Comparison of ENCODE assay signal across 8 cellular contexts in genomic region chr2:207334631-207335371, GRCh38.
DNase-seq lines count a peak whose midpoint lies in the region; ATAC-seq, FAIRE-seq and TF ChIP-seq lines count a peak whose summit lies in the region.

No MANE protein-coding gene starts in this region.

- H2AFZ ChIP-seq in K562 (ENCODE audit: low read depth, low read length): peak overlapping the region; percentile 64

- in situ Hi-C loops in K562 (cut with MboI): no loop called here

- H3K4me2 ChIP-seq in K562 (ENCODE audit: insufficient read depth, low read length): 0 out of 2 replicates have a peak overlapping the region, but pooled peaks have one; percentile 11

- peak overlapping the region in 1 of 2 experiments; percentile 17; a peak in 1 of 4 replicates for H3K9ac ChIP-seq in K562 (ENCODE audit: insufficient read depth in 1 of 2, low read depth in 2 of 2, low read length in 2 of 2)

- no peak for FAIRE-seq in K562 (lab: Jason Lieb, UNC)

- no peaks in the 10 kb centered on the region for H3K79me2 ChIP-seq in K562 (ENCODE audit: control insufficient read depth, insufficient read depth, low read length)

- peak in 1 of 3 donors; percentile 20 for DNase-seq in CD4-positive, CD25-positive, alpha-beta regulatory T cell
- DNase-seq in NCI-H2227 (lab: John Stamatoyannopoulos, UW; ENCODE audit: unreplicated experiment) (peak; percentile 32), K562 (ENCODE audit: extremely low read depth in 1 of 4, low spot score in 3 of 4) (peak in 2 of 4 experiments; percentile 22), iPS-NIHi11 (ENCODE audit: low spot score) (peak; percentile 85), NCI-H187 (lab: John Stamatoyannopoulos, UW) (no peak), AML-193 (lab: John Stamatoyannopoulos, UW) (no peak)
- peak; percentile 34 for DNase-seq in stimulated activated CD4-positive, alpha-beta T cell treated with anti-CD3 and anti-CD28 coated beads, Interleukin-12 subunit alpha, Interleukin-12 subunit beta, amount 100 ng/mL, for 4 hours

- no peaks in the 10 kb centered on the region for H3K27me3 Mint-ChIP-seq in CD4-positive, CD25-positive, alpha-beta regulatory T cell

- no TSS peak for BruUV-seq in K562 (replicated peaks; lab: Mats Ljungman, UMichigan)

- H3K9me3 ChIP-seq in CD4-positive, CD25-positive, alpha-beta regulatory T cell (ENCODE audit: control insufficient read depth in 2 of 2, low read length in 2 of 2): no peaks in the 10 kb centered on the region
- no peaks in the 10 kb centered on the region for H3K9me3 ChIP-seq in K562 (replicated peaks; ENCODE audit: control insufficient read depth, insufficient read depth, low read depth, low read length)

- intact Hi-C loops in K562 (cut with micrococcal nuclease): loop anchor here (5.0 kb wide), 1 partner anchor 102 kb away; no protein-coding TSS in a partner anchor

- 39% methylated on average over 13 of the region's 20 CpGs for WGBS in K562 (ENCODE audit: insufficient coverage, low coverage, missing lambda C conversion rate)

- no peaks in the 10 kb centered on the region for H3K9me3 Mint-ChIP-seq in CD4-positive, CD25-positive, alpha-beta regulatory T cell

- POLR2A ChIA-PET in K562 (lab: Yijun Ruan, JAX): interaction anchor here (0.7 kb wide), 1 partner anchor 157 kb away, joined by 4 read pairs; no protein-coding TSS in a partner anchor

- H3K9me1 ChIP-seq in K562 (ENCODE audit: control insufficient read depth, insufficient read depth, low read length): no peaks in the 10 kb centered on the region

- no peaks in the 10 kb centered on the region for H3K36me3 Mint-ChIP-seq in CD4-positive, CD25-positive, alpha-beta regulatory T cell

- no peaks in the 10 kb centered on the region for H3K27me3 ChIP-seq in CD4-positive, CD25-positive, alpha-beta regulatory T cell (ENCODE audit: control insufficient read depth, insufficient read depth, low read length)
- H3K27me3 ChIP-seq in K562 (ENCODE audit: control insufficient read depth in 2 of 2, insufficient read depth in 2 of 2, low read length in 2 of 2): no peaks in the 10 kb centered on the region

- TF ChIP-seq EP300 in K562 (IDR thresholded peaks at IDR 0.05; ENCODE audit: low read length): no peak

- H3K4me3 Mint-ChIP-seq in CD4-positive, CD25-positive, alpha-beta regulatory T cell: peak overlapping the region in 3 of 4 donors; percentile 5 to 41 (median 10)

- H3K27ac Mint-ChIP-seq in CD4-positive, CD25-positive, alpha-beta regulatory T cell: peak overlapping the region in 2 of 3 donors; percentile 17 to 75

- H4K20me1 ChIP-seq in K562 (replicated peaks; ENCODE audit: control insufficient read depth, insufficient read depth, low read length): no peaks in the 10 kb centered on the region

- H3K4me1 ChIP-seq in CD4-positive, CD25-positive, alpha-beta regulatory T cell (ENCODE audit: control insufficient read depth, insufficient read depth, low read length, poor library complexity, severe bottlenecking): peaks cover 5% of the 10 kb centered on the region
- H3K4me1 ChIP-seq in K562 (replicated peaks in 1 of 2; ENCODE audit: control insufficient read depth in 2 of 2, insufficient read depth in 2 of 2, low read length in 2 of 2): peaks cover 0 to 5% of the 10 kb centered on the region in 2 experiments; a peak in 3 of 5 replicates

- TF ChIP-seq CTCF in K562 (IDR thresholded peaks at IDR 0.05 in 2 of 3, conservative IDR thresholded peaks at IDR 0.05 in 1 of 3; ENCODE audit: insufficient read depth in 2 of 3, low read depth in 1 of 3, low read length in 3 of 3): no peak

- no peaks in the 10 kb centered on the region for H3K36me3 ChIP-seq in CD4-positive, CD25-positive, alpha-beta regulatory T cell (ENCODE audit: control insufficient read depth, insufficient read depth, low read length)
- no peaks in the 10 kb centered on the region for H3K36me3 ChIP-seq in K562 (ENCODE audit: control insufficient read depth, insufficient read depth, low read length)

- peaks cover 0 to 45% (median 18%) of the 10 kb centered on the region in 4 donors for H3K4me1 Mint-ChIP-seq in CD4-positive, CD25-positive, alpha-beta regulatory T cell

- TF ChIP-seq RAD21 in K562 (CRISPR knock-in tag; conservative IDR thresholded peaks at IDR 0.05 in 1 of 2, IDR thresholded peaks at IDR 0.05 in 1 of 2): no peak

- no peak overlapping the region for H3K27ac ChIP-seq in CD4-positive, CD25-positive, alpha-beta regulatory T cell (ENCODE audit: insufficient read depth, low read length, poor library complexity, severe bottlenecking)
- no peak overlapping the region for H3K27ac ChIP-seq in K562 (ENCODE audit: extremely low read depth, low read depth, low read length)

- TF ChIP-seq POLR2A in K562 (conservative IDR thresholded peaks at IDR 0.05): no peak

- CTCF ChIA-PET in K562 (lab: Yijun Ruan, JAX; ENCODE audit: low intra/inter-chr PET ratio): no interaction called here

- no peak for ATAC-seq in CD4-positive, CD25-positive, alpha-beta regulatory T cell (ENCODE audit: low read depth in 2 of 2)
- ATAC-seq in GM21576 (IDR thresholded peaks at IDR 0.05; ENCODE audit: unreplicated experiment): peak; percentile 19
- ATAC-seq in K562: peak; percentile 60; the same call in 2 of the 3 replicates

- H3K4me3 ChIP-seq in CD4-positive, CD25-positive, alpha-beta regulatory T cell (ENCODE audit: low read depth, low read length): peak overlapping the region; percentile 28
- no peak overlapping the region for H3K4me3 ChIP-seq in K562

TF ChIP-seq in K562, 482 proteins besides CTCF, POLR2A, EP300 and RAD21 (continues in another document):
- no peak for TF ChIP-seq TAF7 (tag; IDR thresholded peaks at IDR 0.05)
- peak; percentile 49; the same call in 1 of the 2 replicates for TF ChIP-seq ZKSCAN8 (CRISPR knock-in tag; IDR thresholded peaks at IDR 0.05)
- peak; percentile 79; the same call in 1 of the 2 replicates for TF ChIP-seq ZNF584 (CRISPR knock-in tag; IDR thresholded peaks at IDR 0.05; ENCODE audit: low read depth)
- no peak for TF ChIP-seq NR2C1 (IDR thresholded peaks at IDR 0.05)
- TF ChIP-seq NR2C1 (tag; IDR thresholded peaks at IDR 0.05): peak; percentile 44; the same call in 1 of the 2 replicates
- peak; percentile 47; the same call in 1 of the 2 replicates for TF ChIP-seq PTRF (tag; IDR thresholded peaks at IDR 0.05)
- no peak for TF ChIP-seq EP400 (IDR thresholded peaks at IDR 0.05)
- TF ChIP-seq ILK (tag; IDR thresholded peaks at IDR 0.05; ENCODE audit: borderline replicate concordance, low read depth): peak; percentile 20; the same call in 1 of the 2 replicates
- peak; percentile 83 for TF ChIP-seq DMBX1 (CRISPR knock-in tag; IDR thresholded peaks at IDR 0.05; ENCODE audit: borderline replicate concordance)
- peak; percentile 86; the same call in 1 of the 2 replicates for TF ChIP-seq ZNF175 (CRISPR knock-in tag; IDR thresholded peaks at IDR 0.05; ENCODE audit: low read depth)
- TF ChIP-seq ZNF311 (CRISPR knock-in tag; IDR thresholded peaks at IDR 0.05): 0 out of 2 replicates have a peak, but pooled peaks have one; percentile 60
- 0 out of 2 replicates have a peak, but pooled peaks have one; percentile 20 for TF ChIP-seq CXXC5 (CRISPR knock-in tag; IDR thresholded peaks at IDR 0.05)
- TF ChIP-seq KLF6 (CRISPR knock-in tag; IDR thresholded peaks at IDR 0.05; ENCODE audit: borderline replicate concordance): peak; percentile 57; the same call in 1 of the 2 replicates
- TF ChIP-seq ZNF609 (CRISPR knock-in tag; IDR thresholded peaks at IDR 0.05; ENCODE audit: borderline replicate concordance): no peak
- TF ChIP-seq PTTG1 (tag; IDR thresholded peaks at IDR 0.05; ENCODE audit: low read depth): 0 out of 2 replicates have a peak, but pooled peaks have one; percentile 56
- TF ChIP-seq CAMTA2 (CRISPR knock-in tag; conservative IDR thresholded peaks at IDR 0.05): no peak
- peak; percentile 35; the same call in 1 of the 2 replicates for TF ChIP-seq PYGO2 (tag; IDR thresholded peaks at IDR 0.05)
- TF ChIP-seq ZNF589 (CRISPR knock-in tag; IDR thresholded peaks at IDR 0.05; ENCODE audit: low read depth): peak; percentile 88; the same call in 1 of the 2 replicates

Comparison
In these comparisons a context has a peak if more than half of its experiments do, and no peak if none do; other contexts are left out.
1. ATAC-seq: peak in GM21576 (single experiment) and K562 (single experiment); none in CD4-positive, CD25-positive, alpha-beta regulatory T cell (0 of 2).
2. DNase-seq: peak in NCI-H2227 (single experiment), iPS-NIHi11 (single experiment) and stimulated activated CD4-positive, alpha-beta T cell treated with anti-CD3 and anti-CD28 coated beads, Interleukin-12 subunit alpha, Interleukin-12 subunit beta, amount 100 ng/mL, for 4 hours (single experiment); none in NCI-H187 (0 of 2) and AML-193 (0 of 2).